8 cellular contexts compared by ENCODE assay signal in the genomic region with DNA sequence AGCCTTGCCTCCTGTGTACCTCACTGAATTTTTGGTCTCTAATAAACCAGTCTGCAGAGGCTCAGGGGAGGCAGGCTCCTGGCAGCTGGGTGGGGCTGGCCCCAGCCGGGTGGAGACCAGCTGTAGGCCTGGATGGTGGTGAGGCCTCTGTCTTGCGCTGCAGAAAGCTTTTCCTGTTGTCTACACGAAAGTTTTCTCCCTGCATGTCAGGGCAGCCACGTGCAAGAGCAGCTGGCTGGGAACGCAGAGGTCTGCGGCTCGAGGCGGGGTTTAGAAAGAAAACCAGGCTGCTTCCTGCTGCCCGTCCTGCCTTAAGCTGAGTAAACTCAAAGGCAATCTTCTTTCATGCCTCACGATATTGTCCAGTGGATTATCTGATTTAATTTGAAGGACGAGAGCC. TPM values are rescaled to one million over a fixed set of nuclear protein-coding genes. Genes with fewer than 3 reads are reported as not detected.
A peak's percentile ranks its signal among the peaks of the same experiment; 100 is the strongest.
DNase-seq lines count a peak whose midpoint lies in the region; ATAC-seq lines count a peak whose summit lies in the region.

No MANE protein-coding gene starts in this region.

- no peaks in the 10 kb centered on the region for H3K4me1 ChIP-seq in urinary bladder (ENCODE audit: insufficient read depth)

- no peak overlapping the region for H3K4me3 ChIP-seq in urinary bladder (ENCODE audit: low read depth, low read length)

- ATAC-seq in Right ventricle myocardium inferior (peak; percentile 75), esophagus mucosa (peak; percentile 78), GM21723 (IDR thresholded peaks at IDR 0.05; ENCODE audit: unreplicated experiment) (no peak)

- intact Hi-C loops in Right ventricle myocardium inferior (cut with DNase I), result loop anchor here (5.0 kb wide), 1 partner anchor 42 kb away; a partner anchor contains a TSS
- intact Hi-C loops in cardiac septum (cut with DNase I), result loop anchor here (5.0 kb wide), 1 partner anchor 37 kb away; no protein-coding TSS in a partner anchor

- DNase-seq in Right ventricle myocardium inferior (ENCODE audit: missing footprints) (peak; percentile 86), cardiac septum (ENCODE audit: low spot score) (no peak), pons (ENCODE audit: low spot score) (peak; percentile 43), NCI-H187 treated with DMSO at 0.1 percent for 48 hours (lab: John Stamatoyannopoulos, UW) (no peak)
- peak; percentile 73 for DNase-seq in activated CD8-positive, alpha-beta memory T cell treated with anti-CD3 and anti-CD28 coated beads, Interleukin-2, amount 50 U/mL, for 48 hours

- 4% methylated on average over 11 of the region's 11 CpGs for WGBS in urinary bladder

- peak overlapping the region; percentile 45 for H3K27ac ChIP-seq in urinary bladder (ENCODE audit: low read depth)

- no peaks in the 10 kb centered on the region for H3K36me3 ChIP-seq in urinary bladder (ENCODE audit: insufficient read depth)

RNA-seq across cellular contexts. Expression of a gene that starts 2.4 kb away (rescaled TPM):
- 198 TPM for total RNA-seq in Right ventricle myocardium inferior
- 163 TPM for total RNA-seq in cardiac septum
- 28.4 TPM for total RNA-seq in esophagus mucosa
- 303 TPM for total RNA-seq in urinary bladder
- polyA plus RNA-seq in urinary bladder, result 701 TPM

RNA-seq across cellular contexts. Expression of a gene that starts 21.6 kb away (rescaled TPM):
- total RNA-seq in Right ventricle myocardium inferior, result 0.73 TPM
- 1.2 TPM for total RNA-seq in cardiac septum
- total RNA-seq in esophagus mucosa, result 2.7 TPM
- 0.37 TPM for total RNA-seq in urinary bladder
- 21.3 TPM for polyA plus RNA-seq in urinary bladder

RNA-seq across cellular contexts. Expression of a gene that starts 39.8 kb away (rescaled TPM):
- total RNA-seq in Right ventricle myocardium inferior (10.4 TPM), cardiac septum (7.2 TPM), esophagus mucosa (10.2 TPM), urinary bladder (11.8 TPM)
- 37.7 TPM for polyA plus RNA-seq in urinary bladder

RNA-seq across cellular contexts. Expression of a gene that starts 54.1 kb away (rescaled TPM):
- total RNA-seq in Right ventricle myocardium inferior (2.4 TPM), cardiac septum (2.6 TPM), esophagus mucosa (10.9 TPM), urinary bladder (3.8 TPM)
- 4.6 TPM for polyA plus RNA-seq in urinary bladder

Comparison
In these comparisons a context has a peak if more than half of its experiments do, and no peak if none do; other contexts are left out.
1. DNase-seq: peak in Right ventricle myocardium inferior (single experiment), activated CD8-positive, alpha-beta memory T cell treated with anti-CD3 and anti-CD28 coated beads, Interleukin-2, amount 50 U/mL, for 48 hours (single experiment) and pons (single experiment); none in cardiac septum (single experiment) and NCI-H187 treated with DMSO at 0.1 percent for 48 hours (single experiment).